25 cellular contexts compared by ENCODE assay signal in the genomic region with DNA sequence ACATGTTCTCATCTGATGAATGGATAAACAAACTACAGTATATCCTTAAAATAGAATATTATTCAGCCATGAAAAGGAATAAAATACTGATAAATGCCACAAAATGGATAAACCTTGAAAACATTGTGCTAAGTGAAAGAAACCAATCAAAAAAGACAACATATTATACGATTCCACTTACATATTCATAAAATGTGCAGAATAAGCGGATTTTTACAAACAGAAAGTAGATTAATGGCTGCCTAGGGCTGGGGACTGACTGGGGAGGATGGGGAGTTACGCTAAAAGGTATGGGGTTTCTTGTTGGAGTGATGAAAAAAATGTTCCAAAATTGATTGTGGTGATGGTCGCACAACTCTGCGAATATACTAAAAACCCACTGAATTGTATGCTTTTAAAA. TPM values are rescaled to one million over a fixed set of nuclear protein-coding genes. Genes with fewer than 3 reads are reported as not detected.
DNase-seq lines count a peak whose midpoint lies in the region; ATAC-seq, FAIRE-seq and TF ChIP-seq lines count a peak whose summit lies in the region.
"Had no signal": no experiment of that assay in that cellular context is flagged by ENCODE, and none has a peak within 500 bp of the region (broad histone marks: within the 10 kb centered on the region; RNA-seq: fewer than 3 reads in every experiment).

No MANE protein-coding gene starts in this region.

- no peak overlapping the region for H3K4me3 Mint-ChIP-seq in activated T-cell treated with anti-CD3 and anti-CD28 coated beads, Interleukin-2, amount 50 U/mL, for 4 hours
- H3K4me3 Mint-ChIP-seq: CD4-positive, alpha-beta memory T cell had no signal

- H3K4me1 ChIP-seq in HepG2 (ENCODE audit: insufficient read depth, low read length) (no peaks in the 10 kb centered on the region), right lobe of liver (no peaks in the 10 kb centered on the region), Loucy (ENCODE audit: insufficient read depth, low read length, poor library complexity, severe bottlenecking) (peaks cover 49% of the 10 kb centered on the region), muscle layer of colon (ENCODE audit: insufficient read depth, low read length) (peaks cover 36% of the 10 kb centered on the region), transverse colon (peaks cover 0 to 12% (median 3%) of the 10 kb centered on the region in 4 donors)

- TF ChIP-seq CTCF in HepG2 (CRISPR knock-in tag; IDR thresholded peaks at IDR 0.05) (no peak), right lobe of liver (IDR thresholded peaks at IDR 0.05) (no peak), Loucy (conservative IDR thresholded peaks at IDR 0.05; ENCODE audit: low read length) (no peak), transverse colon (IDR thresholded peaks at IDR 0.05) (no peak)

- TF ChIP-seq POLR2A in HepG2 (IDR thresholded peaks at IDR 0.05; ENCODE audit: insufficient read depth in 1 of 2, low read depth in 2 of 2, low read length in 2 of 2) (no peak), right lobe of liver (IDR thresholded peaks at IDR 0.05) (no peak), transverse colon (IDR thresholded peaks at IDR 0.05) (no peak)

- DNase-seq in HepG2 (ENCODE audit: low spot score) (no peak), right lobe of liver (no peak), transverse colon (no peak)
- DNase-seq in activated naive CD4-positive, alpha-beta T cell treated with anti-CD3 and anti-CD28 coated beads, Interleukin-2, amount 50 U/mL, for 72 hours (ENCODE audit: low spot score in 2 of 2), result no peak
- DNase-seq in activated T-cell treated with anti-CD3 and anti-CD28 coated beads, Interleukin-2, amount 50 U/mL, for 4 hours, result no peak
- DNase-seq: 8988T; C1 segment of cervical spinal cord; Calu3; CD4-positive, alpha-beta memory T cell; COR-L47; DMS53; DMS79 treated with DMSO at 0.1 percent for 48 hours; GF-D8; GM23248; H7; HCEC 1CT had no signal

- ATAC-seq in HepG2 (no peak), right lobe of liver (no peak), HG03175 (IDR thresholded peaks at IDR 0.05; ENCODE audit: unreplicated experiment) (no peak)
- ATAC-seq in activated naive CD4-positive, alpha-beta T cell treated with anti-CD3 and anti-CD28 coated beads, Interleukin-2, amount 50 U/mL, for 72 hours, result no peak
- no peak for ATAC-seq in activated T-cell treated with anti-CD3 and anti-CD28 coated beads, Interleukin-2, amount 50 U/mL, for 4 hours

- H3K4me2 ChIP-seq in HepG2 (ENCODE audit: low read depth, low read length), result no peak overlapping the region
- H3K4me2 ChIP-seq in Loucy (ENCODE audit: low read depth, low read length, poor library complexity, severe bottlenecking), result peak overlapping the region; percentile 64

- H3K27ac ChIP-seq in HepG2 (ENCODE audit: extremely low read length, insufficient read depth, low read length), result no peak overlapping the region
- no peak overlapping the region for H3K27ac ChIP-seq in right lobe of liver
- peak overlapping the region; percentile 63 for H3K27ac ChIP-seq in muscle layer of colon (ENCODE audit: low read depth, low read length)
- H3K27ac ChIP-seq in transverse colon, result peak overlapping the region in 3 of 4 donors; percentile 41 to 67 (median 62)
- H3K27ac ChIP-seq: GM23248 had no signal

- H3K9me3 ChIP-seq in HepG2 (ENCODE audit: low read length), result no peaks in the 10 kb centered on the region
- H3K9me3 ChIP-seq in right lobe of liver, result no peaks in the 10 kb centered on the region
- H3K9me3 ChIP-seq in Loucy (ENCODE audit: insufficient read depth, low read depth, low read length), result no peaks in the 10 kb centered on the region
- H3K9me3 ChIP-seq in muscle layer of colon (ENCODE audit: low read length), result no peaks in the 10 kb centered on the region
- H3K9me3 ChIP-seq in transverse colon, result no peaks in the 10 kb centered on the region

- H3K9me2 ChIP-seq in Loucy (replicated peaks; ENCODE audit: low read depth, low read length), result no peaks in the 10 kb centered on the region

- TF ChIP-seq EP300 in HepG2 (IDR thresholded peaks at IDR 0.05; ENCODE audit: low read depth in 2 of 2, low read length in 2 of 2) (no peak), HepG2 (CRISPR knock-in tag; IDR thresholded peaks at IDR 0.05; ENCODE audit: borderline replicate concordance) (no peak), transverse colon (IDR thresholded peaks at IDR 0.05; ENCODE audit: low read depth) (no peak)

- no peaks in the 10 kb centered on the region for H3K27me3 Mint-ChIP-seq in activated T-cell treated with anti-CD3 and anti-CD28 coated beads, Interleukin-2, amount 50 U/mL, for 4 hours (ENCODE audit: low read depth)
- H3K27me3 Mint-ChIP-seq: CD4-positive, alpha-beta memory T cell had no signal

- CTCF ChIA-PET in HepG2 (lab: Yijun Ruan, JAX; ENCODE audit: low intra/inter-chr PET ratio, low total read pairs), result no interaction called here

- POLR2A ChIA-PET in HepG2 (lab: Yijun Ruan, JAX), result no interaction called here

- FAIRE-seq in HepG2 (lab: Jason Lieb, UNC), result no peak
- FAIRE-seq: GM12892, H1 had no signal

- 98% methylated on average over 5 of the region's 5 CpGs for WGBS in HepG2 (ENCODE audit: low lambda C conversion rate)
- 93% methylated on average over 5 of the region's 5 CpGs for WGBS in right lobe of liver (ENCODE audit: insufficient coverage, low coverage, low lambda C conversion rate, missing lambda C conversion rate)
- 92 to 96% methylated on average over 5 of the region's 5 CpGs for WGBS in transverse colon (ENCODE audit: low coverage in 1 of 2), 2 donors

- no TSS peak for BruUV-seq in HepG2 (replicated peaks; lab: Mats Ljungman, UMichigan)

- H2AFZ ChIP-seq in HepG2 (ENCODE audit: low read length), result no peak overlapping the region
- H2AFZ ChIP-seq in Loucy (ENCODE audit: low read length), result no peak overlapping the region
- H2AFZ ChIP-seq: GM23248 had no signal

- H3K27ac Mint-ChIP-seq in activated naive CD4-positive, alpha-beta T cell treated with anti-CD3 and anti-CD28 coated beads, Interleukin-2, amount 50 U/mL, for 72 hours, result no peak overlapping the region
- H3K27ac Mint-ChIP-seq: CD4-positive, alpha-beta memory T cell had no signal

- no peaks in the 10 kb centered on the region for H3K4me1 Mint-ChIP-seq in activated T-cell treated with anti-CD3 and anti-CD28 coated beads, Interleukin-2, amount 50 U/mL, for 4 hours (ENCODE audit: low read depth)

- H3K27me3 ChIP-seq in HepG2 (ENCODE audit: control insufficient read depth in 1 of 2, insufficient read depth in 2 of 2, low read length in 2 of 2) (no peaks in the 10 kb centered on the region), right lobe of liver (no peaks in the 10 kb centered on the region), Loucy (ENCODE audit: insufficient read depth, low read length, poor library complexity, severe bottlenecking) (no peaks in the 10 kb centered on the region), muscle layer of colon (ENCODE audit: control insufficient read depth in 1 of 2, insufficient read depth in 2 of 2, low read length in 2 of 2) (no peaks in the 10 kb centered on the region), transverse colon (no peaks in the 10 kb centered on the region)

- peaks cover 16 to 20% of the 10 kb centered on the region in 2 experiments for H3K36me3 ChIP-seq in HepG2 (replicated peaks in 1 of 2; ENCODE audit: control insufficient read depth in 1 of 2, insufficient read depth in 2 of 2, low read length in 2 of 2)
- no peaks in the 10 kb centered on the region for H3K36me3 ChIP-seq in right lobe of liver
- no peaks in the 10 kb centered on the region for H3K36me3 ChIP-seq in Loucy (ENCODE audit: insufficient read depth, low read length)
- no peaks in the 10 kb centered on the region for H3K36me3 ChIP-seq in muscle layer of colon (ENCODE audit: insufficient read depth, low read length)
- no peaks in the 10 kb centered on the region for H3K36me3 ChIP-seq in transverse colon

- no peaks in the 10 kb centered on the region for H3F3A ChIP-seq in Loucy (ENCODE audit: low read depth)

- TF ChIP-seq RAD21 in HepG2 (CRISPR knock-in tag; IDR thresholded peaks at IDR 0.05), result no peak

- intact Hi-C loops in HepG2 (cut with micrococcal nuclease; ENCODE audit: unreplicated experiment) (no loop called here), right lobe of liver (cut with DNase I) (no loop called here), transverse colon (cut with DNase I; ENCODE audit: low total_unique reads) (no loop called here)

- H3K36me3 Mint-ChIP-seq in activated naive CD4-positive, alpha-beta T cell treated with anti-CD3 and anti-CD28 coated beads, Interleukin-2, amount 50 U/mL, for 72 hours, result peaks cover 0 to 9% of the 10 kb centered on the region in 2 donors
- H3K36me3 Mint-ChIP-seq in activated T-cell treated with anti-CD3 and anti-CD28 coated beads, Interleukin-2, amount 50 U/mL, for 4 hours (ENCODE audit: insufficient read depth), result peaks cover 20% of the 10 kb centered on the region

- in situ Hi-C loops in HepG2 (cut with HindIII; ENCODE audit: extremely low pct_ligation_motif_present, low pct_unique_long_range_greater_than_20kb), result no loop called here
- in situ Hi-C loops in transverse colon (cut with MboI; ENCODE audit: low pct_ligation_motif_present in 1 of 4, low pct_unique_long_range_greater_than_20kb in 1 of 4, low sequenced_read_pairs in 3 of 4), result no loop called here

- H3K9me3 Mint-ChIP-seq in activated naive CD4-positive, alpha-beta T cell treated with anti-CD3 and anti-CD28 coated beads, Interleukin-2, amount 50 U/mL, for 72 hours, result no peaks in the 10 kb centered on the region
- H3K9me3 Mint-ChIP-seq in activated T-cell treated with anti-CD3 and anti-CD28 coated beads, Interleukin-2, amount 50 U/mL, for 4 hours, result no peaks in the 10 kb centered on the region
- H3K9me3 Mint-ChIP-seq: CD4-positive, alpha-beta memory T cell had no signal

- H3K9ac ChIP-seq in HepG2 (ENCODE audit: insufficient read depth, low read depth, low read length) (no peak overlapping the region), Loucy (ENCODE audit: low read depth, low read length, poor library complexity, severe bottlenecking) (no peak overlapping the region), muscle layer of colon (ENCODE audit: low read length) (no peak overlapping the region)
- H3K9ac ChIP-seq: GM23248 had no signal

- H3K4me3 ChIP-seq in HepG2 (replicated peaks in 1 of 3; ENCODE audit: insufficient read depth in 1 of 3, low read depth in 2 of 3, low read length in 3 of 3) (no peak overlapping the region), right lobe of liver (no peak overlapping the region), Loucy (ENCODE audit: low read length, poor library complexity, severe bottlenecking) (no peak overlapping the region), muscle layer of colon (ENCODE audit: low read depth in 1 of 2, low read length in 2 of 2) (no peak overlapping the region), transverse colon (no peak overlapping the region)
- H3K4me3 ChIP-seq: GM23248 had no signal

- H4K20me1 ChIP-seq in HepG2 (ENCODE audit: insufficient read depth, low read length) (no peaks in the 10 kb centered on the region), Loucy (ENCODE audit: insufficient read depth, low read length, poor library complexity, severe bottlenecking) (no peaks in the 10 kb centered on the region)

- H3K79me2 ChIP-seq in HepG2 (ENCODE audit: insufficient read depth, low read length), result no peaks in the 10 kb centered on the region
- no peaks in the 10 kb centered on the region for H3K79me2 ChIP-seq in Loucy (ENCODE audit: insufficient read depth, low read length)

RNA-seq across cellular contexts. Expression of a gene that starts 29.4 kb away (rescaled TPM):
- 46.3 and 55.6 TPM in 2 replicates for total RNA-seq in HepG2 (2016; rRNA removed; fragmentation: Illumina TruSeq; extraction: Trizol)
- total RNA-seq in HepG2 (2016; cell fraction: cytosol; rRNA removed; fragmentation: Illumina TruSeq; extraction: Trizol; ENCODE audit: low read depth), result 20.4 and 20.5 TPM in 2 replicates
- total RNA-seq in HepG2 (2016; cell fraction: insoluble cytoplasmic fraction; rRNA removed; fragmentation: Illumina TruSeq; extraction: Trizol), result 48.0 and 57.7 TPM in 2 replicates
- total RNA-seq in HepG2 (2016; cell fraction: membrane; rRNA removed; fragmentation: Illumina TruSeq; extraction: Trizol), result 22.8 and 24.5 TPM in 2 replicates
- total RNA-seq in HepG2 (2016; cell fraction: nucleus; rRNA removed; fragmentation: Illumina TruSeq; extraction: Trizol), result 64.1 and 65.7 TPM in 2 replicates
- polyA plus RNA-seq in HepG2 (2011; rRNA removed), result 77.9 and 114 TPM in 2 replicates
- polyA plus RNA-seq in HepG2 (2011; cell fraction: cytosol; rRNA removed), result 33.9 and 39.9 TPM in 2 replicates
- 223 and 433 TPM in 2 replicates for polyA plus RNA-seq in HepG2 (2011; cell fraction: nucleus; rRNA removed)
- polyA plus RNA-seq in HepG2 (2012), result 40.7 and 57.0 TPM in 2 replicates
- 9.0 and 10.7 TPM in 2 replicates for polyA plus RNA-seq in HepG2 (2016; cell fraction: cytosol; fragmentation: Illumina TruSeq; extraction: Trizol; ENCODE audit: low read depth)
- 48.1 and 51.2 TPM in 2 replicates for polyA plus RNA-seq in HepG2 (2016; cell fraction: insoluble cytoplasmic fraction; fragmentation: Illumina TruSeq; extraction: Trizol; ENCODE audit: low read depth)
- polyA plus RNA-seq in HepG2 (2016; cell fraction: membrane; fragmentation: Illumina TruSeq; extraction: Trizol; ENCODE audit: low read depth), result 13.9 and 15.1 TPM in 2 replicates
- polyA plus RNA-seq in HepG2 (2016; cell fraction: nucleus; fragmentation: Illumina TruSeq; extraction: Trizol; ENCODE audit: insufficient read depth, low read depth), result 69.5 and 81.6 TPM in 2 replicates
- polyA minus RNA-seq in HepG2 (2011; rRNA and poly(A)+ RNA removed; ENCODE audit: low replicate concordance), result 4.7 and 26.3 TPM in 2 replicates
- 28.5 and 33.0 TPM in 2 replicates for polyA minus RNA-seq in HepG2 (2011; cell fraction: cytosol; rRNA and poly(A)+ RNA removed)
- 210 and 232 TPM in 2 replicates for polyA minus RNA-seq in HepG2 (2011; cell fraction: nucleus; rRNA and poly(A)+ RNA removed)
- total RNA-seq in right lobe of liver, result 10 to 100 TPM in 1 of 6 experiments, 1 to 10 TPM in 5; 5.1 to 11.5 (median 7.4) TPM
- total RNA-seq in transverse colon, result 10 to 100 TPM; 24.3 to 95.9 (median 36.9) TPM
- 10 to 100 TPM; 12.2 to 19.5 TPM for total RNA-seq in activated naive CD4-positive, alpha-beta T cell treated with anti-CD3 and anti-CD28 coated beads, Interleukin-2, amount 50 U/mL, for 72 hours
- total RNA-seq in activated T-cell treated with anti-CD3 and anti-CD28 coated beads, Interleukin-2, amount 50 U/mL, for 4 hours, result 1 to 10 TPM; 6.7 to 7.7 (median 6.9) TPM

RNA-seq across cellular contexts. Expression of a gene that starts 49.1 kb away (rescaled TPM):
- not detected in 2 replicates for total RNA-seq in HepG2 (2016; rRNA removed; fragmentation: Illumina TruSeq; extraction: Trizol)
- total RNA-seq in HepG2 (2016; cell fraction: cytosol; rRNA removed; fragmentation: Illumina TruSeq; extraction: Trizol; ENCODE audit: low read depth), result not detected in 2 replicates
- not detected in 2 replicates for total RNA-seq in HepG2 (2016; cell fraction: insoluble cytoplasmic fraction; rRNA removed; fragmentation: Illumina TruSeq; extraction: Trizol)
- total RNA-seq in HepG2 (2016; cell fraction: membrane; rRNA removed; fragmentation: Illumina TruSeq; extraction: Trizol), result not detected in 2 replicates
- total RNA-seq in HepG2 (2016; cell fraction: nucleus; rRNA removed; fragmentation: Illumina TruSeq; extraction: Trizol), result not detected in 2 replicates
- not detected in 2 replicates for polyA plus RNA-seq in HepG2 (2011; rRNA removed)
- not detected in 2 replicates for polyA plus RNA-seq in HepG2 (2011; cell fraction: cytosol; rRNA removed)
- not detected in 2 replicates for polyA plus RNA-seq in HepG2 (2011; cell fraction: nucleus; rRNA removed)
- not detected in 2 replicates for polyA plus RNA-seq in HepG2 (2012)
- not detected in 2 replicates for polyA plus RNA-seq in HepG2 (2016; cell fraction: cytosol; fragmentation: Illumina TruSeq; extraction: Trizol; ENCODE audit: low read depth)
- polyA plus RNA-seq in HepG2 (2016; cell fraction: insoluble cytoplasmic fraction; fragmentation: Illumina TruSeq; extraction: Trizol; ENCODE audit: low read depth), result not detected in 2 replicates
- polyA plus RNA-seq in HepG2 (2016; cell fraction: membrane; fragmentation: Illumina TruSeq; extraction: Trizol; ENCODE audit: low read depth), result not detected in 2 replicates
- not detected in 2 replicates for polyA plus RNA-seq in HepG2 (2016; cell fraction: nucleus; fragmentation: Illumina TruSeq; extraction: Trizol; ENCODE audit: insufficient read depth, low read depth)
- polyA minus RNA-seq in HepG2 (2011; rRNA and poly(A)+ RNA removed; ENCODE audit: low replicate concordance), result not detected in 2 replicates
- polyA minus RNA-seq in HepG2 (2011; cell fraction: cytosol; rRNA and poly(A)+ RNA removed), result not detected in 2 replicates
- polyA minus RNA-seq in HepG2 (2011; cell fraction: nucleus; rRNA and poly(A)+ RNA removed), result not detected in 2 replicates
- total RNA-seq in right lobe of liver, result not detected
- total RNA-seq in transverse colon, result not detected
- total RNA-seq in activated naive CD4-positive, alpha-beta T cell treated with anti-CD3 and anti-CD28 coated beads, Interleukin-2, amount 50 U/mL, for 72 hours, result not detected
- not detected for total RNA-seq in activated T-cell treated with anti-CD3 and anti-CD28 coated beads, Interleukin-2, amount 50 U/mL, for 4 hours
- total RNA-seq: A673; Calu3; CD4-positive, alpha-beta memory T cell; Daoy; G401; GM23248 had no signal
- polyA plus RNA-seq: BJ; CD4-positive, alpha-beta memory T cell; GM23248 had no signal

Comparison
In these comparisons a context has a peak if more than half of its experiments do, and no peak if none do; other contexts are left out.
1. H3K27ac ChIP-seq: peak in muscle layer of colon (single experiment) and transverse colon (3 of 4); none in HepG2 (single experiment) and right lobe of liver (0 of 3).